ENCODE assay signal across 17 cellular contexts in genomic region chr7:17719998-17720397, GRCh38.
DNase-seq lines count a peak whose midpoint lies in the region; ATAC-seq and TF ChIP-seq lines count a peak whose summit lies in the region.
"Had no signal": no experiment of that assay in that cellular context is flagged by ENCODE, and none has a peak within 500 bp of the region (broad histone marks: within the 10 kb centered on the region; RNA-seq: fewer than 3 reads in every experiment).

No MANE protein-coding gene starts in this region.

- TF ChIP-seq CTCF in epithelial cell of esophagus (IDR thresholded peaks at IDR 0.05; ENCODE audit: insufficient read depth, low read depth, low read length, missing control alignments) (no peak), lower lobe of right lung (IDR thresholded peaks at IDR 0.05) (no peak)

- no peaks in the 10 kb centered on the region for H3K36me3 ChIP-seq in lower lobe of right lung

- ATAC-seq in Right ventricle myocardium superior (ENCODE audit: poor library complexity) (peak; percentile 82), left ventricle myocardium superior (peak; percentile 83), GM18517 (IDR thresholded peaks at IDR 0.05; ENCODE audit: unreplicated experiment) (no peak), GM19455 (IDR thresholded peaks at IDR 0.05; ENCODE audit: unreplicated experiment) (no peak), lower lobe of right lung (no peak)
- ATAC-seq: GM23338, HCT116 had no signal

- DNase-seq in Right ventricle myocardium superior (no peak), cardiac septum (ENCODE audit: low spot score) (no peak), SK-MEL-5 (ENCODE audit: low read depth, low spot score) (peak; percentile 27), epithelial cell of esophagus (ENCODE audit: low read depth) (peak; percentile 41), left ventricle myocardium superior (no peak), lower lobe of right lung (no peak)
- DNase-seq: ACHN; Caco-2; CD4-positive, alpha-beta T cell; H7; HFFc6 had no signal

- H3K27me3 ChIP-seq in lower lobe of right lung (ENCODE audit: low read depth), result no peaks in the 10 kb centered on the region

- in situ Hi-C loops in SK-MEL-5 (cut with HindIII; ENCODE audit: low pct_unique_long_range_greater_than_20kb, low sequenced_read_pairs), result no loop called here

- no peaks in the 10 kb centered on the region for H3K4me1 ChIP-seq in lower lobe of right lung
- H3K4me1 ChIP-seq: Caco-2 had no signal

- no peaks in the 10 kb centered on the region for H3K9me3 ChIP-seq in lower lobe of right lung
- H3K9me3 ChIP-seq: Caco-2 had no signal

- intact Hi-C loops in Right ventricle myocardium superior (cut with DNase I) (no loop called here), cardiac septum (cut with DNase I) (no loop called here), left ventricle myocardium superior (cut with micrococcal nuclease) (no loop called here), lower lobe of right lung (cut with DNase I) (no loop called here)

- H3K27ac ChIP-seq in lower lobe of right lung, result no peak overlapping the region
- H3K27ac ChIP-seq: C4-2B, HL-60 had no signal

- H3K4me3 ChIP-seq in epithelial cell of esophagus (ENCODE audit: low read length) (no peak overlapping the region), lower lobe of right lung (no peak overlapping the region)
- H3K4me3 ChIP-seq: GM23338 had no signal

Comparison
In these comparisons a context has a peak if more than half of its experiments do, and no peak if none do; other contexts are left out.
1. ATAC-seq: peak in Right ventricle myocardium superior (single experiment) and left ventricle myocardium superior (single experiment); none in GM18517 (single experiment), GM19455 (single experiment) and lower lobe of right lung (0 of 2).
2. DNase-seq: peak in SK-MEL-5 (single experiment) and epithelial cell of esophagus (single experiment); none in Right ventricle myocardium superior (single experiment), cardiac septum (single experiment), left ventricle myocardium superior (single experiment) and lower lobe of right lung (single experiment).